8 cellular contexts compared by ENCODE assay signal in genomic region chr11:58958500-58958899, GRCh38. TPM values are rescaled to one million over a fixed set of nuclear protein-coding genes. Genes with fewer than 3 reads are reported as not detected.
DNase-seq lines count a peak whose midpoint lies in the region; ATAC-seq and TF ChIP-seq lines count a peak whose summit lies in the region.

No MANE protein-coding gene starts in this region.

- no peak overlapping the region for H3K4me2 ChIP-seq in hepatocyte

- no peaks in the 10 kb centered on the region for H3K9me3 ChIP-seq in hepatocyte (ENCODE audit: low read depth)

- no peaks in the 10 kb centered on the region for H3K36me3 ChIP-seq in hepatocyte (replicated peaks; ENCODE audit: insufficient read depth, low read depth)

- H3K4me3 Mint-ChIP-seq in WTC11 = no peak overlapping the region

- peak; percentile 78 for ATAC-seq in HG02973 (IDR thresholded peaks at IDR 0.05; ENCODE audit: unreplicated experiment)
- no peak for ATAC-seq in WTC11

- peak; percentile 39 for DNase-seq in NOMO-1 treated with DMSO at 0.1 percent for 48 hours (lab: John Stamatoyannopoulos, UW; ENCODE audit: unreplicated experiment)
- no peak for DNase-seq in NOMO-1 treated with dmso at 0.1 percent for 144 hours (lab: John Stamatoyannopoulos, UW; ENCODE audit: unreplicated experiment)
- DNase-seq in WTC11 (ENCODE audit: low spot score) = peak; percentile 57
- peak; percentile 43 for DNase-seq in hepatocyte (ENCODE audit: low spot score)
- peak; percentile 3 for DNase-seq in stimulated activated CD8-positive, alpha-beta memory T cell treated with anti-CD3 and anti-CD28 coated beads, Interleukin-12 subunit alpha, Interleukin-12 subunit beta, amount 100 ng/mL, for 24 hours (ENCODE audit: extremely low read depth)
- no peak for DNase-seq in central memory CD4-positive, alpha-beta T cell
- DNase-seq in epidermal melanocyte (ENCODE audit: insufficient read length, low spot score) = no peak

- H3K4me3 ChIP-seq in hepatocyte = no peak overlapping the region

- TF ChIP-seq CTCF in WTC11 (IDR thresholded peaks at IDR 0.05) = peak; percentile 45
- peak; percentile 36 for TF ChIP-seq CTCF in hepatocyte (IDR thresholded peaks at IDR 0.05; ENCODE audit: poor library complexity)

- H2AFZ ChIP-seq in hepatocyte = no peak overlapping the region

- H3K27ac Mint-ChIP-seq in WTC11 = no peak overlapping the region

- H3K9me2 ChIP-seq in hepatocyte (replicated peaks; ENCODE audit: insufficient read depth) = no peaks in the 10 kb centered on the region

- H3K9me3 Mint-ChIP-seq in WTC11 = peaks cover 4% of the 10 kb centered on the region; the same call in 1 of the 2 replicates

- no peak overlapping the region for H3K27ac ChIP-seq in hepatocyte

- POLR2A ChIA-PET in WTC11 (lab: Charles Lee) = no interaction called here

- no peaks in the 10 kb centered on the region for H3K4me1 ChIP-seq in hepatocyte (ENCODE audit: insufficient read depth)

- H3K27me3 Mint-ChIP-seq in WTC11 (ENCODE audit: low read depth) = peaks cover 15% of the 10 kb centered on the region

- no peaks in the 10 kb centered on the region for H3K36me3 Mint-ChIP-seq in WTC11

- 78% methylated on average over 2 of the region's 2 CpGs for WGBS in hepatocyte (ENCODE audit: low lambda C conversion rate, missing lambda C conversion rate)

- no peaks in the 10 kb centered on the region for H4K20me1 ChIP-seq in hepatocyte (ENCODE audit: insufficient read depth, poor library complexity, severe bottlenecking)

- CTCF ChIA-PET in WTC11 (lab: Charles Lee) = interaction anchor here (0.6 to 6.7 kb wide), 9 partner anchors 29 to 474 kb away, joined by 3 to 93 read pairs (median 6); no protein-coding TSS in a partner anchor

- peaks cover 49% of the 10 kb centered on the region for H3K4me1 Mint-ChIP-seq in WTC11

- H3K27me3 ChIP-seq in hepatocyte = no peaks in the 10 kb centered on the region

- H3K79me2 ChIP-seq in hepatocyte = no peaks in the 10 kb centered on the region

TF ChIP-seq in WTC11, 78 proteins besides CTCF, POLR2A, EP300 and RAD21:
- no peak for TF ChIP-seq SMAD3 (CRISPR knock-in tag; IDR thresholded peaks at IDR 0.05; ENCODE audit: borderline replicate concordance)
- no peak for TF ChIP-seq CDX4 (CRISPR knock-in tag; IDR thresholded peaks at IDR 0.05; ENCODE audit: borderline replicate concordance)
- no peak for TF ChIP-seq NFE2L1 (CRISPR knock-in tag; IDR thresholded peaks at IDR 0.05)
- TF ChIP-seq ATF1 (CRISPR knock-in tag; IDR thresholded peaks at IDR 0.05) = no peak
- TF ChIP-seq ZNF532 (CRISPR knock-in tag; IDR thresholded peaks at IDR 0.05; ENCODE audit: borderline replicate concordance) = no peak
- TF ChIP-seq, protein P1, sequence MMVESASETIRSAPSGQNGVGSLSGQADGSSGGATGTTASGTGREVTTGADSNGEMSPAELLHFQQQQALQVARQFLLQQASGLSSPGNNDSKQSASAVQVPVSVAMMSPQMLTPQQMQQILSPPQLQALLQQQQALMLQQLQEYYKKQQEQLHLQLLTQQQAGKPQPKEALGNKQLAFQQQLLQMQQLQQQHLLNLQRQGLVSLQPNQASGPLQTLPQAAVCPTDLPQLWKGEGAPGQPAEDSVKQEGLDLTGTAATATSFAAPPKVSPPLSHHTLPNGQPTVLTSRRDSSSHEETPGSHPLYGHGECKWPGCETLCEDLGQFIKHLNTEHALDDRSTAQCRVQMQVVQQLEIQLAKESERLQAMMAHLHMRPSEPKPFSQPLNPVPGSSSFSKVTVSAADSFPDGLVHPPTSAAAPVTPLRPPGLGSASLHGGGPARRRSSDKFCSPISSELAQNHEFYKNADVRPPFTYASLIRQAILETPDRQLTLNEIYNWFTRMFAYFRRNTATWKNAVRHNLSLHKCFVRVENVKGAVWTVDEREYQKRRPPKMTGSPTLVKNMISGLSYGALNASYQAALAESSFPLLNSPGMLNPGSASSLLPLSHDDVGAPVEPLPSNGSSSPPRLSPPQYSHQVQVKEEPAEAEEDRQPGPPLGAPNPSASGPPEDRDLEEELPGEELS (CRISPR knock-in tag; IDR thresholded peaks at IDR 0.05) = no peak

RNA-seq across cellular contexts. Expression of gene GLYATL1, which starts 19.2 kb away (rescaled TPM):
- total RNA-seq in WTC11 (2021) (5.4 to 9.4 TPM (median 7.3 TPM) in 3 replicates), hepatocyte (34.1 and 46.7 TPM in 2 replicates)
- 2.6 and 6.9 TPM in 2 replicates for polyA plus RNA-seq in hepatocyte

Comparison
In these comparisons a context has a peak if more than half of its experiments do, and no peak if none do; other contexts are left out.
1. DNase-seq: peak in NOMO-1 treated with DMSO at 0.1 percent for 48 hours (single experiment), WTC11 (single experiment), hepatocyte (single experiment) and stimulated activated CD8-positive, alpha-beta memory T cell treated with anti-CD3 and anti-CD28 coated beads, Interleukin-12 subunit alpha, Interleukin-12 subunit beta, amount 100 ng/mL, for 24 hours (single experiment); none in NOMO-1 treated with dmso at 0.1 percent for 144 hours (single experiment), central memory CD4-positive, alpha-beta T cell (single experiment) and epidermal melanocyte (single experiment).